Comparison of ENCODE assay signal across 8 cellular contexts in genomic region chr2:111452208-111452607, GRCh38.
DNase-seq lines count a peak whose midpoint lies in the region; ATAC-seq and TF ChIP-seq lines count a peak whose summit lies in the region.
"Not testable (repeated sequence)": the region's sequence is repeated elsewhere in the genome, so short reads cannot be mapped to it uniquely, and the experiment has no call there.

No MANE protein-coding gene starts in this region.

- not testable (repeated sequence) for H3K36me3 Mint-ChIP-seq in activated T-helper 2 cell treated with anti-CD3 and anti-CD28 coated beads, Interferon-gamma antibody, Interleukin-2, Interleukin-4, amounts not matched to agents 10 μg/mL and 5 μg/mL and 100 μg/mL, durations not matched to agents 14 hours and 24 hours and 36 hours (ENCODE audit: low read depth); stimulated activated effector memory CD8-positive, alpha-beta T cell treated with anti-CD3 and anti-CD28 coated beads, Interleukin-12 subunit alpha, Interleukin-12 subunit beta, amount 100 ng/mL, for 72 hours

- ATAC-seq in GM18498 (IDR thresholded peaks at IDR 0.05; ENCODE audit: unreplicated experiment) (peak; percentile 69), GM19463 (IDR thresholded peaks at IDR 0.05; ENCODE audit: unreplicated experiment) (peak; percentile 76), HG02610 (IDR thresholded peaks at IDR 0.05; ENCODE audit: unreplicated experiment) (peak; percentile 92), HG03354 (IDR thresholded peaks at IDR 0.05; ENCODE audit: poor library complexity, severe bottlenecking, unreplicated experiment) (peak; percentile 63), SK-N-SH treated with all-trans-retinoic acid at 6 μM for 48 hours (peak; percentile 7; the same call in 2 of the 3 replicates), heart right ventricle (peak; percentile 11 to 63 (median 40))
- peak; percentile 80 for ATAC-seq in stimulated activated effector memory CD8-positive, alpha-beta T cell treated with anti-CD3 and anti-CD28 coated beads, Interleukin-12 subunit alpha, Interleukin-12 subunit beta, amount 100 ng/mL, for 72 hours

- not testable (repeated sequence) for H3K4me3 Mint-ChIP-seq in activated T-helper 2 cell treated with anti-CD3 and anti-CD28 coated beads, Interferon-gamma antibody, Interleukin-2, Interleukin-4, amounts not matched to agents 10 μg/mL and 5 μg/mL and 100 μg/mL, durations not matched to agents 14 hours and 24 hours and 36 hours (ENCODE audit: low read depth)
- peak overlapping the region; percentile 27 for H3K4me3 Mint-ChIP-seq in stimulated activated effector memory CD8-positive, alpha-beta T cell treated with anti-CD3 and anti-CD28 coated beads, Interleukin-12 subunit alpha, Interleukin-12 subunit beta, amount 100 ng/mL, for 72 hours

- H3K36me3 ChIP-seq in heart right ventricle, result not testable (repeated sequence)

- 20 to 45% methylated on average over 5 of the region's 7 CpGs for WGBS in heart right ventricle, 2 donors

- intact Hi-C loops in activated T-helper 2 cell treated with anti-CD3 and anti-CD28 coated beads, Interferon-gamma antibody, Interleukin-2, Interleukin-4, amounts not matched to agents 10 μg/mL and 5 μg/mL and 100 μg/mL, durations not matched to agents 14 hours and 24 hours and 36 hours (cut with micrococcal nuclease); heart right ventricle (cut with DNase I): not testable (repeated sequence)

- H3K4me3 ChIP-seq in heart right ventricle, result peak overlapping the region in 7 of 10 donors; percentile 0 to 37 (median 30)

- H3K4me1 Mint-ChIP-seq in activated T-helper 2 cell treated with anti-CD3 and anti-CD28 coated beads, Interferon-gamma antibody, Interleukin-2, Interleukin-4, amounts not matched to agents 10 μg/mL and 5 μg/mL and 100 μg/mL, durations not matched to agents 14 hours and 24 hours and 36 hours (ENCODE audit: low read depth), result peaks cover 19% of the 10 kb centered on the region
- H3K4me1 Mint-ChIP-seq in stimulated activated effector memory CD8-positive, alpha-beta T cell treated with anti-CD3 and anti-CD28 coated beads, Interleukin-12 subunit alpha, Interleukin-12 subunit beta, amount 100 ng/mL, for 72 hours, result not testable (repeated sequence)

- H3K27ac ChIP-seq in heart right ventricle, result peak overlapping the region in 8 of 10 donors; percentile 4 to 68 (median 37)

- H3K4me1 ChIP-seq in heart right ventricle, result peaks cover 0 to 17% (median 0%) of the 10 kb centered on the region in 9 donors

- not testable (repeated sequence) for H3K27me3 Mint-ChIP-seq in activated T-helper 2 cell treated with anti-CD3 and anti-CD28 coated beads, Interferon-gamma antibody, Interleukin-2, Interleukin-4, amounts not matched to agents 10 μg/mL and 5 μg/mL and 100 μg/mL, durations not matched to agents 14 hours and 24 hours and 36 hours (ENCODE audit: low read depth)

- DNase-seq in activated T-helper 2 cell treated with anti-CD3 and anti-CD28 coated beads, Interferon-gamma antibody, Interleukin-2, Interleukin-4, amounts not matched to agents 10 μg/mL and 5 μg/mL and 100 μg/mL, durations not matched to agents 14 hours and 24 hours and 36 hours (ENCODE audit: low spot score), result not testable (repeated sequence)
- DNase-seq in heart right ventricle, result peak in 1 of 2 donors; percentile 38
- peak in 1 of 2 donors; percentile 72 for DNase-seq in stimulated activated effector memory CD8-positive, alpha-beta T cell treated with anti-CD3 and anti-CD28 coated beads, Interleukin-12 subunit alpha, Interleukin-12 subunit beta, amount 100 ng/mL, for 72 hours (ENCODE audit: low spot score in 2 of 2)

- H3K27ac Mint-ChIP-seq in activated T-helper 2 cell treated with anti-CD3 and anti-CD28 coated beads, Interferon-gamma antibody, Interleukin-2, Interleukin-4, amounts not matched to agents 10 μg/mL and 5 μg/mL and 100 μg/mL, durations not matched to agents 14 hours and 24 hours and 36 hours, result peak overlapping the region; percentile 89
- H3K27ac Mint-ChIP-seq in stimulated activated effector memory CD8-positive, alpha-beta T cell treated with anti-CD3 and anti-CD28 coated beads, Interleukin-12 subunit alpha, Interleukin-12 subunit beta, amount 100 ng/mL, for 72 hours, result not testable (repeated sequence)

- not testable (repeated sequence) for H3K9me3 ChIP-seq in heart right ventricle

- not testable (repeated sequence) for H3K9me3 Mint-ChIP-seq in activated T-helper 2 cell treated with anti-CD3 and anti-CD28 coated beads, Interferon-gamma antibody, Interleukin-2, Interleukin-4, amounts not matched to agents 10 μg/mL and 5 μg/mL and 100 μg/mL, durations not matched to agents 14 hours and 24 hours and 36 hours; stimulated activated effector memory CD8-positive, alpha-beta T cell treated with anti-CD3 and anti-CD28 coated beads, Interleukin-12 subunit alpha, Interleukin-12 subunit beta, amount 100 ng/mL, for 72 hours

- H3K27me3 ChIP-seq in heart right ventricle, result not testable (repeated sequence)

- not testable (repeated sequence) for TF ChIP-seq CTCF in heart right ventricle (IDR thresholded peaks at IDR 0.05)

Comparison
In these comparisons a context has a peak if more than half of its experiments do, and no peak if none do; other contexts are left out.
1. ATAC-seq: peak in every context shown above with its lines; median percentile 92 in HG02610; 80 in stimulated activated effector memory CD8-positive, alpha-beta T cell treated with anti-CD3 and anti-CD28 coated beads, Interleukin-12 subunit alpha, Interleukin-12 subunit beta, amount 100 ng/mL, for 72 hours; 76 in GM19463; 69 in GM18498; 63 in HG03354; 40 in heart right ventricle; 7 in SK-N-SH treated with all-trans-retinoic acid at 6 μM for 48 hours.